In the genomic region with DNA sequence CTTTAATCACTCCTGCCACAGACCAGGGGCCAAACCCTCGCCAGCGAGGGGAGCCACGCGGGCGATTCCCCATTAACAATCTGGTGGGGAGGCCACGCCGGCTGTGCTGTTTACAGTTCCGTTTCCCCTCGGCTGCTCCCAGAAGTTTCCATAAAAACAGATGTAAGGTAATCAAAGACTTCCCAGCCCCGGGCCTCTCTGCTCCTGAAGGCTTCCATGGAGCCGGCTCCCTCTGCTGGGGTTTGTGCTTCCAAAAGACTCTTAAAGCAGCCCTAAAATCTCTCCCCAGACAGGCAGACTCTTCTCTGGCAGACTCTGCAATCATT, we compare ENCODE assay signal across 22 cellular contexts. TPM values are rescaled to one million over a fixed set of nuclear protein-coding genes. Genes with fewer than 3 reads are reported as not detected.
DNase-seq lines count a peak whose midpoint lies in the region; TF ChIP-seq lines count a peak whose summit lies in the region.
"Had no signal": no experiment of that assay in that cellular context is flagged by ENCODE, and none has a peak within 500 bp of the region (broad histone marks: within the 10 kb centered on the region; RNA-seq: fewer than 3 reads in every experiment).

No MANE protein-coding gene starts in this region.

- H3T11ph ChIP-seq in H9 (ENCODE audit: low read length), result no peak overlapping the region

- WGBS in H9 (ENCODE audit: extremely low coverage, insufficient read length, low lambda C conversion rate), result no CpG with 5 or more reads among the region's 11 CpGs
- WGBS in testis, 2 donors, result 37 to 40% methylated on average over 10 to 11 of the region's 11 CpGs

- H3K27me3 ChIP-seq in H9 (ENCODE audit: insufficient read depth, low read length), result no peaks in the 10 kb centered on the region
- H3K27me3 ChIP-seq in neuron (ENCODE audit: insufficient read depth, low read length), result peaks cover 10% of the 10 kb centered on the region
- H3K27me3 ChIP-seq in testis, result no peaks in the 10 kb centered on the region
- H3K27me3 ChIP-seq: left lung, right lobe of liver, upper lobe of right lung had no signal

- H3K4me2 ChIP-seq in H9 (ENCODE audit: insufficient read depth, insufficient read length, low read length), result no peak overlapping the region

- H3K27ac ChIP-seq in H9 (ENCODE audit: insufficient read length, low read depth, low read length) (no peak overlapping the region), testis (no peak overlapping the region)
- H3K27ac ChIP-seq: C4-2B, left lung, right lobe of liver, upper lobe of right lung had no signal

- TF ChIP-seq CTCF in H9 (conservative IDR thresholded peaks at IDR 0.05), result 0 out of 3 replicates have a peak, but pooled peaks have one; percentile 34
- TF ChIP-seq CTCF in testis (IDR thresholded peaks at IDR 0.05), result no peak

- no peak overlapping the region for H2BK5ac ChIP-seq in H9 (ENCODE audit: insufficient read length, low read length)

- H3K18ac ChIP-seq in H9 (ENCODE audit: insufficient read length, low read depth, low read length), result no peak overlapping the region

- H4K91ac ChIP-seq in H9 (ENCODE audit: insufficient read length, low read depth, low read length), result no peak overlapping the region

- no peak overlapping the region for H3K4ac ChIP-seq in H9 (ENCODE audit: low read depth, low read length)

- H3K4me1 ChIP-seq in H9 (ENCODE audit: insufficient read depth, low read length) (no peaks in the 10 kb centered on the region), neuron (ENCODE audit: insufficient read depth, low read length) (peaks cover 6% of the 10 kb centered on the region), testis (peaks cover 7% of the 10 kb centered on the region)
- H3K4me1 ChIP-seq: left lung, right lobe of liver, upper lobe of right lung had no signal

- H3K14ac ChIP-seq in H9 (ENCODE audit: insufficient read depth, low read length), result peak overlapping the region; percentile 56; the same call in 1 of the 2 replicates

- no peaks in the 10 kb centered on the region; a peak in 1 of 5 replicates for H3K9me3 Mint-ChIP-seq in H9
- H3K9me3 Mint-ChIP-seq: activated naive CD8-positive, alpha-beta T cell treated with anti-CD3 and anti-CD28 coated beads for 36 hours; naive thymus-derived CD8-positive, alpha-beta T cell had no signal

- no peak overlapping the region for H2AFZ ChIP-seq in H9 (ENCODE audit: low read length)
- H2AFZ ChIP-seq in neuron (ENCODE audit: low read depth, low read length), result peak overlapping the region; percentile 20

- no peaks in the 10 kb centered on the region for H3K36me3 ChIP-seq in neuron (ENCODE audit: insufficient read depth, low read length)
- no peaks in the 10 kb centered on the region for H3K36me3 ChIP-seq in testis (ENCODE audit: low read depth, missing control alignments)
- H3K36me3 ChIP-seq: left lung, right lobe of liver, upper lobe of right lung had no signal

- DNase-seq in H9 (no peak), NCI-H2227 (lab: John Stamatoyannopoulos, UW; ENCODE audit: unreplicated experiment) (peak; percentile 92), iPS-NIHi11 (ENCODE audit: low spot score) (peak; percentile 43), NCI-H748 treated with DMSO at 0.1 percent for 48 hours (lab: John Stamatoyannopoulos, UW) (no peak), testis (no peak), retina (no peak)
- DNase-seq: activated CD4-positive, alpha-beta T cell treated with anti-CD3 and anti-CD28 coated beads for 36 hours; activated CD8-positive, alpha-beta T cell treated with anti-CD3 and anti-CD28 coated beads, Interleukin-2, amount 10 ng/mL, durations not matched to agents 7 days and 5 days; activated effector memory CD4-positive, alpha-beta T cell treated with Interleukin-2 at 50 U/mL for 16 hours; activated naive CD8-positive, alpha-beta T cell treated with anti-CD3 and anti-CD28 coated beads for 36 hours; aorta; MV-4-11; naive thymus-derived CD8-positive, alpha-beta T cell; NCI-H526; right lobe of liver; stimulated activated CD4-positive, alpha-beta T cell treated with anti-CD3 and anti-CD28 coated beads, Interleukin-12 subunit alpha, Interleukin-12 subunit beta, amount 100 ng/mL, for 4 hours; stimulated activated CD4-positive, alpha-beta T cell treated with anti-CD3 and anti-CD28 coated beads, Interleukin-4, amount 100 ng/mL, for 1 hour; upper lobe of right lung had no signal

- H3K9me3 ChIP-seq in H9 (ENCODE audit: control insufficient read depth, low read depth, low read length), result no peaks in the 10 kb centered on the region
- no peaks in the 10 kb centered on the region for H3K9me3 ChIP-seq in neuron (ENCODE audit: low read length)
- no peaks in the 10 kb centered on the region for H3K9me3 ChIP-seq in testis
- H3K9me3 ChIP-seq: left lung, right lobe of liver, upper lobe of right lung had no signal

- no peak overlapping the region for H2BK120ac ChIP-seq in H9 (ENCODE audit: low read depth, low read length, poor library complexity, severe bottlenecking)

- H3K27ac Mint-ChIP-seq in H9, result peak overlapping the region; percentile 20 to 96 (median 61); a peak in 3 of 7 replicates
- H3K27ac Mint-ChIP-seq: activated CD4-positive, alpha-beta T cell treated with anti-CD3 and anti-CD28 coated beads for 36 hours; activated CD8-positive, alpha-beta T cell treated with anti-CD3 and anti-CD28 coated beads, Interleukin-2, amount 10 ng/mL, durations not matched to agents 7 days and 5 days; activated naive CD8-positive, alpha-beta T cell treated with anti-CD3 and anti-CD28 coated beads for 36 hours had no signal

- H3K79me2 ChIP-seq in H9 (ENCODE audit: insufficient read depth, low read length), result no peaks in the 10 kb centered on the region

- H4K5ac ChIP-seq in H9 (ENCODE audit: insufficient read length, low read depth, low read length), result no peak overlapping the region

- no peak overlapping the region for H3K23ac ChIP-seq in H9 (ENCODE audit: insufficient read length, low read depth, low read length)

- intact Hi-C loops in testis (cut with DNase I; ENCODE audit: low total_unique reads), result no loop called here

- no peak overlapping the region for H2BK12ac ChIP-seq in H9 (ENCODE audit: insufficient read length, low read depth, low read length)

- no peak overlapping the region for H3K4me3 Mint-ChIP-seq in H9
- H3K4me3 Mint-ChIP-seq: activated CD4-positive, alpha-beta T cell treated with anti-CD3 and anti-CD28 coated beads for 36 hours; activated CD8-positive, alpha-beta T cell treated with anti-CD3 and anti-CD28 coated beads, Interleukin-2, amount 10 ng/mL, durations not matched to agents 7 days and 5 days; activated naive CD8-positive, alpha-beta T cell treated with anti-CD3 and anti-CD28 coated beads for 36 hours; naive thymus-derived CD8-positive, alpha-beta T cell had no signal

- H2BK20ac ChIP-seq in H9 (ENCODE audit: low read depth, low read length, poor library complexity, severe bottlenecking), result no peak overlapping the region

- no peaks in the 10 kb centered on the region for H3K79me1 ChIP-seq in H9 (ENCODE audit: insufficient read depth, low read depth, low read length, poor library complexity, severe bottlenecking)

- H3K36me3 Mint-ChIP-seq in H9 (ENCODE audit: insufficient read depth in 1 of 3, low read depth in 3 of 3), result no peaks in the 10 kb centered on the region
- H3K36me3 Mint-ChIP-seq: activated naive CD8-positive, alpha-beta T cell treated with anti-CD3 and anti-CD28 coated beads for 36 hours; naive thymus-derived CD8-positive, alpha-beta T cell had no signal

- H4K8ac ChIP-seq in H9 (replicated peaks; ENCODE audit: insufficient read length, low read depth, low read length), result no peak overlapping the region

- no peaks in the 10 kb centered on the region for H4K20me1 ChIP-seq in H9 (ENCODE audit: control insufficient read depth, insufficient read depth, insufficient read length)

- H3K27me3 Mint-ChIP-seq in H9 (ENCODE audit: low read depth), result peaks cover 2% of the 10 kb centered on the region; the same call in 1 of the 2 replicates
- H3K27me3 Mint-ChIP-seq: activated CD4-positive, alpha-beta T cell treated with anti-CD3 and anti-CD28 coated beads for 36 hours; activated naive CD8-positive, alpha-beta T cell treated with anti-CD3 and anti-CD28 coated beads for 36 hours; naive thymus-derived CD8-positive, alpha-beta T cell had no signal

- H3K9ac ChIP-seq in H9 (ENCODE audit: extremely low read depth, insufficient read length, low read length), result no peak overlapping the region

- H2BK15ac ChIP-seq in H9 (ENCODE audit: low read depth, low read length), result no peak overlapping the region

- no peak for TF ChIP-seq POLR2A in testis (IDR thresholded peaks at IDR 0.05)

- no peaks in the 10 kb centered on the region for H3K23me2 ChIP-seq in H9 (ENCODE audit: insufficient read length, low read depth, low read length, poor library complexity, severe bottlenecking)

- H3K4me3 ChIP-seq in neuron (ENCODE audit: low read length) (no peak overlapping the region), testis (no peak overlapping the region)
- H3K4me3 ChIP-seq: GM12878, left lung, right lobe of liver, upper lobe of right lung had no signal

- peaks cover 16 to 23% of the 10 kb centered on the region in 2 experiments for H3K4me1 Mint-ChIP-seq in H9
- H3K4me1 Mint-ChIP-seq: activated CD4-positive, alpha-beta T cell treated with anti-CD3 and anti-CD28 coated beads for 36 hours had no signal

- H3K56ac ChIP-seq in H9 (ENCODE audit: insufficient read length, low read depth, low read length), result no peak overlapping the region

- no peak overlapping the region for H2AK5ac ChIP-seq in H9 (ENCODE audit: insufficient read length, low read length)

RNA-seq across cellular contexts. Expression of gene CCNE1, which starts 36.3 kb away (rescaled TPM):
- total RNA-seq in H9 (2021), result 40.2 and 42.1 TPM in 2 replicates
- 10 to 100 TPM; 16.3 to 17.6 TPM for total RNA-seq in testis
- 32.2 TPM for polyA plus RNA-seq in testis (ENCODE audit: insufficient read depth, low read depth, low replicate concordance)

Comparison
In these comparisons a context has a peak if more than half of its experiments do, and no peak if none do; other contexts are left out.
1. DNase-seq: peak in NCI-H2227 (single experiment) and iPS-NIHi11 (single experiment); none in H9 (single experiment), NCI-H748 treated with DMSO at 0.1 percent for 48 hours (single experiment), testis (single experiment) and retina (single experiment).